In the genomic region with DNA sequence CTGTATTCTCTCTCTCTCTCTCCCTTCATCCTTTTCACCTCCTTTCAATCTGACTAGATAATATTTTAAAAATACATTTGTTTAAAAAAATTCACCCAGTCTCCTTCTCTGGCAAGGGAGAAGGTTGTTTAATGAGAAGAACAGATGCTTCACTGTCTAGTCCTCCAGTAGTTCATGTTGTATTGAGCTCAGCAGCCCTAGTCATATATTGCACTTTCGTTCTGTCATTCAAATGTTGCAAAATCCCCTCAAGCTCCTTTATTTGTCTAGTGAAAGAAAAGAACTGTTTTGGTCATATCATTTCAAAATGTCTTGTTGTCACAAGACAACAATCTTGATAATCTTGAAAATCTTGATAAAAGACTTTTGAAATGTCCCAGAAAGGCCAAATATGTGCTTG, we compare ENCODE assay signal across 24 cellular contexts.
DNase-seq lines count a peak whose midpoint lies in the region; ATAC-seq, FAIRE-seq and TF ChIP-seq lines count a peak whose summit lies in the region.
"Had no signal": no experiment of that assay in that cellular context is flagged by ENCODE, and none has a peak within 500 bp of the region (broad histone marks: within the 10 kb centered on the region; RNA-seq: fewer than 3 reads in every experiment).

No MANE protein-coding gene starts in this region.

- RAD21 ChIA-PET in GM12878 (lab: Charles Lee; ENCODE audit: unreplicated experiment): no interaction called here

- TF ChIP-seq CTCF in GM12878 (IDR thresholded peaks at IDR 0.05 in 2 of 3, conservative IDR thresholded peaks at IDR 0.05 in 1 of 3; ENCODE audit: control insufficient read depth in 2 of 3, extremely low read depth in 1 of 3, insufficient read depth in 1 of 3, low read depth in 3 of 3, low read length in 3 of 3): no peak

- H3K4me3 ChIP-seq in GM12878: no peak overlapping the region
- H3K4me3 ChIP-seq in effector memory CD4-positive, alpha-beta T cell (ENCODE audit: insufficient read depth, low read depth, low read length, poor library complexity, severe bottlenecking): no peak overlapping the region
- H3K4me3 ChIP-seq: adrenal gland, cardiac muscle cell, dorsolateral prefrontal cortex, neural progenitor cell, PC-9, psoas muscle, SJSA1 had no signal

- intact Hi-C loops in GM12878 (cut with micrococcal nuclease; ENCODE audit: unreplicated experiment): no loop called here

- no peak for FAIRE-seq in GM12878 (lab: Jason Lieb, UNC)
- FAIRE-seq: small intestine had no signal

- peak; percentile 99 for ATAC-seq in GM18868 (IDR thresholded peaks at IDR 0.05; ENCODE audit: unreplicated experiment)
- peak; percentile 80 for ATAC-seq in GM21526 (IDR thresholded peaks at IDR 0.05; ENCODE audit: low FRiP score, unreplicated experiment)
- ATAC-seq in HG02973 (IDR thresholded peaks at IDR 0.05; ENCODE audit: unreplicated experiment): peak; percentile 59
- peak; percentile 82 for ATAC-seq in GM12878
- ATAC-seq: activated CD8-positive, alpha-beta memory T cell treated with anti-CD3 and anti-CD28 coated beads, Interleukin-2, amount 10 ng/mL, durations not matched to agents 7 days and 5 days; psoas muscle had no signal

- in situ Hi-C loops in GM12878 (cut with MboI): no loop called here

- H3K27ac ChIP-seq in GM12878 (ENCODE audit: control insufficient read depth, insufficient read depth): no peak overlapping the region
- H3K27ac ChIP-seq in effector memory CD4-positive, alpha-beta T cell (ENCODE audit: insufficient read depth, low read length, poor library complexity, severe bottlenecking): no peak overlapping the region
- H3K27ac ChIP-seq: adrenal gland, cardiac muscle cell, dorsolateral prefrontal cortex, neural progenitor cell, PC-9, psoas muscle, SJSA1 had no signal

- no peak for TF ChIP-seq POLR2A in GM12878 (IDR thresholded peaks at IDR 0.05; ENCODE audit: low read depth, low read length)

- no peaks in the 10 kb centered on the region for H3K9me3 ChIP-seq in GM12878 (replicated peaks; ENCODE audit: control insufficient read depth, insufficient read depth, low read length)
- no peaks in the 10 kb centered on the region for H3K9me3 ChIP-seq in effector memory CD4-positive, alpha-beta T cell (ENCODE audit: control insufficient read depth, low read length)
- H3K9me3 ChIP-seq: adrenal gland, Caco-2, psoas muscle, SJSA1 had no signal

- 0% methylated on average over 1 of the region's 1 CpG for WGBS in GM12878 (ENCODE audit: insufficient coverage, insufficient replicate concordance, low lambda C conversion rate, missing lambda C conversion rate)

- SMC1A ChIA-PET in GM12878 (lab: Charles Lee; ENCODE audit: uncharacterized antibody, unreplicated experiment): no interaction called here

- no peak for DNase-seq in GM12878 (ENCODE audit: low read depth, low spot score)
- DNase-seq in effector memory CD4-positive, alpha-beta T cell: no peak
- DNase-seq in NCI-H345 (lab: John Stamatoyannopoulos, UW): no peak
- DNase-seq in OCI-M2 (lab: John Stamatoyannopoulos, UW; ENCODE audit: unreplicated experiment): no peak
- DNase-seq in NCI-H2171 treated with DMSO at 0.1 percent for 48 hours (lab: John Stamatoyannopoulos, UW): no peak
- DNase-seq: activated CD8-positive, alpha-beta memory T cell treated with anti-CD3 and anti-CD28 coated beads, Interleukin-2, amount 10 ng/mL, durations not matched to agents 7 days and 5 days; activated effector memory CD4-positive, alpha-beta T cell treated with Interleukin-2 at 50 U/mL for 16 hours; adrenal gland; Caco-2; dorsolateral prefrontal cortex; Karpas-422; NCI-H1105; NCI-H774; PC-9; psoas muscle; small intestine; stimulated activated CD8-positive, alpha-beta memory T cell treated with anti-CD3 and anti-CD28 coated beads, Interleukin-4, amount 100 ng/mL, for 48 hours; T-helper 9 cell had no signal

- no peak for TF ChIP-seq RAD21 in GM12878 (IDR thresholded peaks at IDR 0.05; ENCODE audit: insufficient read depth, low read depth, low read length)

- H2AFZ ChIP-seq in GM12878 (ENCODE audit: control insufficient read depth, low read depth, low read length): no peak overlapping the region
- H2AFZ ChIP-seq: neural progenitor cell, PC-9 had no signal

- no peak overlapping the region for H3K9ac ChIP-seq in GM12878 (ENCODE audit: control insufficient read depth, insufficient read depth, low read length)
- H3K9ac ChIP-seq: neural progenitor cell had no signal

- TF ChIP-seq EP300 in GM12878 (IDR thresholded peaks at IDR 0.05; ENCODE audit: borderline replicate concordance in 1 of 2, control insufficient read depth in 1 of 2, low read depth in 2 of 2, low read length in 2 of 2): no peak

- BruUV-seq in GM12878 (replicated peaks; lab: Mats Ljungman, UMichigan): no TSS peak

- no peaks in the 10 kb centered on the region for H3K4me1 ChIP-seq in GM12878 (ENCODE audit: control insufficient read depth, insufficient read depth, low read length)
- no peaks in the 10 kb centered on the region for H3K4me1 ChIP-seq in effector memory CD4-positive, alpha-beta T cell (ENCODE audit: control insufficient read depth, insufficient read depth, low read length, poor library complexity, severe bottlenecking)
- H3K4me1 ChIP-seq: adrenal gland, Caco-2, neural progenitor cell, psoas muscle, SJSA1 had no signal

- POLR2A ChIA-PET in GM12878 (lab: Charles Lee): interaction anchor here (0.6 kb wide), 1 partner anchor 383 kb away, joined by 3 read pairs; no protein-coding TSS in a partner anchor

- H4K20me1 ChIP-seq in GM12878 (ENCODE audit: control insufficient read depth, insufficient read depth): no peaks in the 10 kb centered on the region

- H3K79me2 ChIP-seq in GM12878 (ENCODE audit: control insufficient read depth, insufficient read depth, low read length): no peaks in the 10 kb centered on the region

- CTCF ChIA-PET in GM12878 (lab: Yijun Ruan, JAX): interaction anchor here (1.3 kb wide), 1 partner anchor 27 kb away, joined by 3 read pairs; no protein-coding TSS in a partner anchor

- no peaks in the 10 kb centered on the region; a peak in 1 of 4 replicates for H3K27me3 ChIP-seq in GM12878 (replicated peaks in 1 of 2; ENCODE audit: control insufficient read depth in 2 of 2, insufficient read depth in 2 of 2, low read length in 1 of 2)
- no peaks in the 10 kb centered on the region for H3K27me3 ChIP-seq in effector memory CD4-positive, alpha-beta T cell (replicated peaks; ENCODE audit: control insufficient read depth, insufficient read depth, low read length, poor library complexity, severe bottlenecking)
- H3K27me3 ChIP-seq: adrenal gland, cardiac muscle cell, dorsolateral prefrontal cortex, neural progenitor cell, SJSA1 had no signal

- no peak overlapping the region for H3K4me2 ChIP-seq in GM12878 (ENCODE audit: control insufficient read depth, insufficient read depth)
- H3K4me2 ChIP-seq: neural progenitor cell, PC-9 had no signal

- no peaks in the 10 kb centered on the region for H3K36me3 ChIP-seq in GM12878 (ENCODE audit: control insufficient read depth in 2 of 2, insufficient read depth in 2 of 2, low read length in 1 of 2)
- no peaks in the 10 kb centered on the region for H3K36me3 ChIP-seq in effector memory CD4-positive, alpha-beta T cell (ENCODE audit: control insufficient read depth, insufficient read depth, low read length)
- H3K36me3 ChIP-seq: adrenal gland, cardiac muscle cell, neural progenitor cell, SJSA1 had no signal

TF ChIP-seq in GM12878, 131 proteins besides CTCF, POLR2A, EP300 and RAD21:
- TF ChIP-seq HCFC1 (IDR thresholded peaks at IDR 0.05; ENCODE audit: low read length) (no peak), SMC3 (IDR thresholded peaks at IDR 0.05; ENCODE audit: borderline replicate concordance, low read length) (no peak), JUNB (IDR thresholded peaks at IDR 0.05) (0 out of 2 replicates have a peak, but pooled peaks have one; percentile 14), CBFB (IDR thresholded peaks at IDR 0.05; ENCODE audit: low read depth) (no peak), CBX3 (IDR thresholded peaks at IDR 0.05; ENCODE audit: borderline replicate concordance, low read depth) (no peak)
- TF ChIP-seq, protein P1, sequence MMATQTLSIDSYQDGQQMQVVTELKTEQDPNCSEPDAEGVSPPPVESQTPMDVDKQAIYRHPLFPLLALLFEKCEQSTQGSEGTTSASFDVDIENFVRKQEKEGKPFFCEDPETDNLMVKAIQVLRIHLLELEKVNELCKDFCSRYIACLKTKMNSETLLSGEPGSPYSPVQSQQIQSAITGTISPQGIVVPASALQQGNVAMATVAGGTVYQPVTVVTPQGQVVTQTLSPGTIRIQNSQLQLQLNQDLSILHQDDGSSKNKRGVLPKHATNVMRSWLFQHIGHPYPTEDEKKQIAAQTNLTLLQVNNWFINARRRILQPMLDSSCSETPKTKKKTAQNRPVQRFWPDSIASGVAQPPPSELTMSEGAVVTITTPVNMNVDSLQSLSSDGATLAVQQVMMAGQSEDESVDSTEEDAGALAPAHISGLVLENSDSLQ (IDR thresholded peaks at IDR 0.05): peak; percentile 64
TF ChIP-seq in GM12878: peak in this region for 2.
